27 cellular contexts compared by ENCODE assay signal in the genomic region with DNA sequence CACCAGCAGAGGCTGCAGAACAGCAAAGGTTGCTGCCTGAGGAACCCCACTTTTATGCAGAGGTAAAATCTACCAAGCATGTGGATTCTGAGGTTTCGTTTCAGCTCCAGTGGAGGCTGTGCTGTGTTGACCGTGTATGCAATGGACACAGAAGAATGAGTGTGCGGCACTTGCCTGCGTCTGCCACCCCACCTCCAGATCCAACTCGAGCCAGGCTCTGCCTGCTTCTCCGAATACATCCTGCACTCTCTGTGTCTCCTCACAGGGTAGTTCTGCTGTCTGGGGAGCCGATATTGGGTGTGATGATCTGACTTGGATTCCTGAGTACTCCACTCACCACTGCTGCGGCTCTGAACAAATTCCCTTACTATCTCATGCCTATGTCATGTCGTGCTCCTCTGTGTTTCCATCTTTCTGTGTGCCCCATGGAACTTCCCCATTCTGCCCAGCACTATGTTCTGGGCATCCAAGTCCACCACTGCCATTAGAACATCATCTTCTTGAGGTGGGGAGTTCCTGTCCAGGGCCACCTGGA.
"Had no signal": no experiment of that assay in that cellular context is flagged by ENCODE, and none has a peak within 500 bp of the region (broad histone marks: within the 10 kb centered on the region; RNA-seq: fewer than 3 reads in every experiment).

No MANE protein-coding gene starts in this region.

- H3K4me1 Mint-ChIP-seq: brain, nephron had no signal

- H3K4me1 ChIP-seq: foreskin keratinocyte, right lobe of liver had no signal

- H3K9me3 ChIP-seq: adrenal gland, ascending aorta, right lobe of liver, thoracic aorta had no signal

- H3K27ac Mint-ChIP-seq: activated naive CD8-positive, alpha-beta T cell; brain; effector memory CD8-positive, alpha-beta T cell; T-helper 17 cell; type B pancreatic cell had no signal

- DNase-seq: activated CD4-positive, alpha-beta T cell treated with anti-CD3 and anti-CD28 coated beads for 1 hour; activated CD4-positive, alpha-beta T cell treated with anti-CD3 and anti-CD28 coated beads, Interleukin-2, amount 50 U/mL, for 1 hour; activated effector memory CD4-positive, alpha-beta T cell treated with Interleukin-2 at 50 U/mL for 16 hours; activated naive CD4-positive, alpha-beta T cell treated with Interleukin-2 at 50 U/mL for 16 hours; activated T-cell treated with anti-CD3 and anti-CD28 coated beads for 4 hours; activated T-cell treated with anti-CD3 and anti-CD28 coated beads, Interleukin-2, amount 50 U/mL, for 72 hours; cortex of kidney; effector memory CD8-positive, alpha-beta T cell; foreskin keratinocyte; heart right ventricle; left ventricle myocardium inferior; right lobe of liver; stimulated activated CD4-positive, alpha-beta T cell treated with anti-CD3 and anti-CD28 coated beads, Interleukin-4, amount 100 ng/mL, for 24 hours; SW 1271; T-helper 17 cell; T1000 had no signal

- H3K27me3 ChIP-seq: adrenal gland, ascending aorta, foreskin keratinocyte, heart right ventricle, right lobe of liver had no signal

- H3K4me3 ChIP-seq: adrenal gland, ascending aorta, heart right ventricle, left ventricle myocardium inferior, lung, right lobe of liver, skin epidermis, thoracic aorta had no signal

- H3K27me3 Mint-ChIP-seq: activated naive CD8-positive, alpha-beta T cell; brain; effector memory CD8-positive, alpha-beta T cell; stimulated activated naive CD8-positive, alpha-beta T cell treated with anti-CD3 and anti-CD28 coated beads, Interleukin-15, Interleukin-2, amounts not matched to agents 100 ng/mL and 50 ng/mL, for 24 hours; T-helper 17 cell; type B pancreatic cell had no signal

- H3K4me3 Mint-ChIP-seq: activated naive CD8-positive, alpha-beta T cell; brain; effector memory CD8-positive, alpha-beta T cell; nephron; stimulated activated effector memory CD8-positive, alpha-beta T cell treated with anti-CD3 and anti-CD28 coated beads, Interleukin-12 subunit alpha, Interleukin-12 subunit beta, amount 100 ng/mL, for 72 hours; stimulated activated naive CD8-positive, alpha-beta T cell treated with anti-CD3 and anti-CD28 coated beads, Interleukin-15, Interleukin-2, amounts not matched to agents 100 ng/mL and 50 ng/mL, for 24 hours; T-helper 17 cell; type B pancreatic cell had no signal

- H3K27ac ChIP-seq: ascending aorta, foreskin keratinocyte, right lobe of liver, thoracic aorta had no signal

- H3K9me3 Mint-ChIP-seq: effector memory CD8-positive, alpha-beta T cell; stimulated activated effector memory CD8-positive, alpha-beta T cell treated with anti-CD3 and anti-CD28 coated beads, Interleukin-12 subunit alpha, Interleukin-12 subunit beta, amount 100 ng/mL, for 72 hours; stimulated activated naive CD8-positive, alpha-beta T cell treated with anti-CD3 and anti-CD28 coated beads, Interleukin-15, Interleukin-2, amounts not matched to agents 100 ng/mL and 50 ng/mL, for 24 hours had no signal

- H3K36me3 ChIP-seq: adrenal gland, ascending aorta, right lobe of liver, thoracic aorta had no signal

- ATAC-seq: activated T-cell treated with anti-CD3 and anti-CD28 coated beads, Interleukin-2, amount 50 U/mL, for 72 hours; effector memory CD8-positive, alpha-beta T cell; foreskin keratinocyte; heart right ventricle; right lobe of liver; stimulated activated effector memory CD8-positive, alpha-beta T cell treated with anti-CD3 and anti-CD28 coated beads, Interleukin-12 subunit alpha, Interleukin-12 subunit beta, amount 100 ng/mL, for 72 hours; T-helper 17 cell had no signal
